ENCODE assay signal across 10 cellular contexts in genomic region chr7:122161628-122162027, GRCh38.
"Had no signal": no experiment of that assay in that cellular context is flagged by ENCODE, and none has a peak within 500 bp of the region (broad histone marks: within the 10 kb centered on the region; RNA-seq: fewer than 3 reads in every experiment).

No MANE protein-coding gene starts in this region.

- H3K4me3 Mint-ChIP-seq: natural killer cell treated with Interleukin-12 subunit alpha and Interleukin-12 subunit beta and Interleukin-15 and Interleukin-18, amount 100 ng/mL, for 72 hours had no signal

- H3K36me3 ChIP-seq: sigmoid colon had no signal

- FAIRE-seq: TTC549 had no signal

- H3K9me3 ChIP-seq: sigmoid colon had no signal

- H3K27ac Mint-ChIP-seq: activated naive CD4-positive, alpha-beta T cell treated with anti-CD3 and anti-CD28 coated beads, Interleukin-2, amount 50 U/mL, for 72 hours; natural killer cell treated with Interleukin-12 subunit alpha and Interleukin-12 subunit beta and Interleukin-15 and Interleukin-18, amount 100 ng/mL, for 72 hours had no signal

- H3K4me1 ChIP-seq: sigmoid colon had no signal

- H3K27ac ChIP-seq: sigmoid colon had no signal

- H3K4me3 ChIP-seq: sigmoid colon had no signal

- DNase-seq: hypothalamus; left colon; occipital lobe; sigmoid colon; stimulated activated CD4-positive, alpha-beta T cell treated with anti-CD3 and anti-CD28 coated beads, Interleukin-2, amount 100 ng/mL, for 48 hours; stimulated activated naive CD4-positive, alpha-beta T cell treated with Interleukin-2 at 50 U/mL for 16 hours; T-helper 2 cell had no signal

- H3K27me3 ChIP-seq: sigmoid colon had no signal

- ATAC-seq: activated naive CD4-positive, alpha-beta T cell treated with anti-CD3 and anti-CD28 coated beads, Interleukin-2, amount 50 U/mL, for 72 hours; left colon; natural killer cell treated with Interleukin-12 subunit alpha and Interleukin-12 subunit beta and Interleukin-15 and Interleukin-18, amount 100 ng/mL, for 72 hours had no signal

- H3K36me3 Mint-ChIP-seq: activated naive CD4-positive, alpha-beta T cell treated with anti-CD3 and anti-CD28 coated beads, Interleukin-2, amount 50 U/mL, for 72 hours; natural killer cell treated with Interleukin-12 subunit alpha and Interleukin-12 subunit beta and Interleukin-15 and Interleukin-18, amount 100 ng/mL, for 72 hours had no signal

- H3K9me3 Mint-ChIP-seq: activated naive CD4-positive, alpha-beta T cell treated with anti-CD3 and anti-CD28 coated beads, Interleukin-2, amount 50 U/mL, for 72 hours; natural killer cell treated with Interleukin-12 subunit alpha and Interleukin-12 subunit beta and Interleukin-15 and Interleukin-18, amount 100 ng/mL, for 72 hours had no signal
